9 cellular contexts compared by ENCODE assay signal in the genomic region with DNA sequence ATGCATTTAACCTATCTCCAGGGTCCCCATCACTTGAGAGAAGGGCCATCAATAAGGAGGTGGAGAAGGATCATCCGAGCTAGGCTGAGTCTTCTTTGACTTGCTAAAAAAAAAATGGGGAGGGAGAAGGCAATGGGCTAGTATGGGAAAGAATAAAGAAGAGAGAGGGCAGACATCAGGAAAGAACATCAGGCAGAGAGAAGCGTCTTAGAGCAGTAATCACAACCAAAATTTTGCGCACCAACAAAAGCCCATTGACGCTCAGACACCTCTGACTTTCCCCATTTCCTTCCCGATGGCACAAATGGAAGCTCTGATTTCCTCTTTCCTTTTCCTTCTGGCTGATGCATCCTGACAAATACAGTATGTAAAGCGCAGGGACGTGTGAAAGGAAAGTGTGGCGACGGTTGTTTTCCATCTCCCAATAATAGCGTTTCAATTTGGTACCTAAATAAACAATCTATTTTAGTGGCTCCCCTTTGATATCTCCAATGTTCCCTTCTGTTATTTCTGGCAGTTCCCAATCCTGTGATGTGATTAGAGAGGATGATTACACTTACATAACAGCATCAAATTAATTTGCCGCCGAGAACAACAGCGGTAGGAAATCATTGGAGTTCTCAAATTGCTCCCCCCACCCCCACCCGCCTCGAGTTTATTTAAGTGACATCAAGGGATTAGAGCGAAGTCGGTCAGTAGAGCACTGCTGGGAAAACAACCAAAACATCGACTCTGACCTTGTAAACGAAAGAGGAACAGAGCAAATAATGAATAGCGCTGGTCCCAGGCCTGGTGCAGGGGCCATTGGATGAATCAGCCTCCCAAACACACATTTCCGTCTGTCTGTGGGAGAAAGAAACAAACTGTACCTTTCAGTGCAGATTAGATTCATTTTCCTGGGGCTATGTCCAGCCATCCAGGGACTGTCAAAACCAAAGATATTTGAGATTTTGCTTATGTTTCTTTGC.
A peak's percentile ranks its signal among the peaks of the same experiment; 100 is the strongest.
DNase-seq lines count a peak whose midpoint lies in the region; ATAC-seq and TF ChIP-seq lines count a peak whose summit lies in the region.
"Had no signal": no experiment of that assay in that cellular context is flagged by ENCODE, and none has a peak within 500 bp of the region (broad histone marks: within the 10 kb centered on the region; RNA-seq: fewer than 3 reads in every experiment).

No MANE protein-coding gene starts in this region.

- intact Hi-C loops in left lung (cut with DNase I): no loop called here

- DNase-seq in NCI-H2227 (lab: John Stamatoyannopoulos, UW; ENCODE audit: unreplicated experiment): peak; percentile 9
- peak; percentile 88 to 95 for DNase-seq in cardiac fibroblast (ENCODE audit: low read depth in 2 of 2)
- DNase-seq in left lung: no peak
- DNase-seq in superior temporal gyrus (ENCODE audit: extremely low spot score): peak; percentile 44
- DNase-seq in HuH-7 (ENCODE audit: low spot score): no peak
- no peak for DNase-seq in iPS-NIHi7 (ENCODE audit: extremely low spot score)
- DNase-seq: amniotic stem cell had no signal

- no peaks in the 10 kb centered on the region for H3K27me3 ChIP-seq in left lung

- ATAC-seq in left lung (peak; percentile 79), GM19467 (IDR thresholded peaks at IDR 0.05; ENCODE audit: unreplicated experiment) (no peak)

- peaks cover 0 to 5% of the 10 kb centered on the region in 2 donors for H3K4me1 ChIP-seq in left lung

- H3K9me3 ChIP-seq in left lung: no peaks in the 10 kb centered on the region

- H3K36me3 ChIP-seq in left lung: no peaks in the 10 kb centered on the region

- H3K27ac ChIP-seq in left lung: peak overlapping the region in 1 of 2 donors; percentile 60
- H3K27ac ChIP-seq: SK-N-MC had no signal

- peak overlapping the region in 1 of 2 donors; percentile 11 for H3K4me3 ChIP-seq in cardiac fibroblast (replicated peaks in 1 of 2; ENCODE audit: low read depth in 2 of 2, low read length in 2 of 2)
- H3K4me3 ChIP-seq in left lung: no peak overlapping the region
- H3K4me3 ChIP-seq: SK-N-MC had no signal

- no peak for TF ChIP-seq CTCF in cardiac fibroblast (IDR thresholded peaks at IDR 0.05; ENCODE audit: low read depth, low read length)
- no peak for TF ChIP-seq CTCF in left lung (IDR thresholded peaks at IDR 0.05)

Comparison
In these comparisons a context has a peak if more than half of its experiments do, and no peak if none do; other contexts are left out.
1. DNase-seq: peak in NCI-H2227 (single experiment), cardiac fibroblast (2 of 2) and superior temporal gyrus (single experiment); none in left lung (0 of 2), HuH-7 (single experiment) and iPS-NIHi7 (single experiment).